9 cellular contexts compared by ENCODE assay signal in the genomic region with DNA sequence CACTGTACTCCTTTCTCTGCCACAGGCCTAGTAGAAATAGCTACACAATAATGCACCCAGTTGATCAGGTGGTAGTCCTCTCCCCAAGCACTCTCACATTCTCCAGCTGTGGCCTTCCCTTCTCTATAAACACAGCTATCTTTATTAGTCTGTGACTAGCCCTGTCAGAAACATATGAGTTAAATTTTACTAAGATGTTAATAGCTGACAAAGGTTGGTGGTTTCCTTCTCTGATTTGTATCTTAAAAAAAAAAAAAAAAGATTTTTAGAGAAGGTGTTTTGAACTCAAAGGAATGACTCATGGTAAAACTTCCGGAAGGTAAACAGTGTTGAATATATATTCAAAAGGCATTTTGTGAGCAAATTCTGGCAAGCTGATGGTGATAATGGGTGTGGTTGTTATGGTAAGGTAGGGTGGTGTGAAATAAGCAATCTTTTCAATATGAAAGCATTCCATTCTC.
A peak's percentile ranks its signal among the peaks of the same experiment; 100 is the strongest.
DNase-seq lines count a peak whose midpoint lies in the region; ATAC-seq lines count a peak whose summit lies in the region.
"Had no signal": no experiment of that assay in that cellular context is flagged by ENCODE, and none has a peak within 500 bp of the region (broad histone marks: within the 10 kb centered on the region; RNA-seq: fewer than 3 reads in every experiment).

No MANE protein-coding gene starts in this region.

- H3K27ac Mint-ChIP-seq in T-helper 1 cell treated with Interleukin-12 subunit alpha and Interleukin-12 subunit beta and Interleukin-4 antibody, amounts not matched to agents 30 μg/mL and 1 μg/mL, for 36 hours, result peak overlapping the region; percentile 92

- H4K5ac ChIP-seq in mesendoderm (ENCODE audit: low read length), result no peak overlapping the region

- peaks cover 50% of the 10 kb centered on the region for H3K4me1 Mint-ChIP-seq in T-helper 1 cell treated with Interleukin-12 subunit alpha and Interleukin-12 subunit beta and Interleukin-4 antibody, amounts not matched to agents 30 μg/mL and 1 μg/mL, for 36 hours (ENCODE audit: low read depth)

- DNase-seq in activated CD4-positive, CD25-positive, alpha-beta regulatory T cell treated with anti-CD3 and anti-CD28 coated beads, Interleukin-2, amount 50 U/mL, for 72 hours, result no peak
- peak; percentile 28 for DNase-seq in mesendoderm
- DNase-seq in KBM-7, result no peak
- no peak for DNase-seq in left ventricle myocardium superior
- no peak for DNase-seq in stimulated activated CD8-positive, alpha-beta memory T cell treated with anti-CD3 and anti-CD28 coated beads, Interleukin-4, amount 100 ng/mL, for 48 hours

- peaks cover 19% of the 10 kb centered on the region for H3K36me3 Mint-ChIP-seq in T-helper 1 cell treated with Interleukin-12 subunit alpha and Interleukin-12 subunit beta and Interleukin-4 antibody, amounts not matched to agents 30 μg/mL and 1 μg/mL, for 36 hours (ENCODE audit: low read depth)

- in situ Hi-C loops in KBM-7 (cut with MboI; ENCODE audit: low pct_unique_long_range_greater_than_20kb, low sequenced_read_pairs), result no loop called here

- H3K79me2 ChIP-seq in mesendoderm (ENCODE audit: control insufficient read depth, insufficient read depth, low read length), result no peaks in the 10 kb centered on the region
- H3K79me2 ChIP-seq: parathyroid adenoma had no signal

- H3K27me3 Mint-ChIP-seq in T-helper 1 cell treated with Interleukin-12 subunit alpha and Interleukin-12 subunit beta and Interleukin-4 antibody, amounts not matched to agents 30 μg/mL and 1 μg/mL, for 36 hours (ENCODE audit: low read depth), result no peaks in the 10 kb centered on the region

- peaks cover 13% of the 10 kb centered on the region for H3K4me1 ChIP-seq in mesendoderm (ENCODE audit: control insufficient read depth, low read depth, low read length)
- H3K4me1 ChIP-seq: parathyroid adenoma had no signal

- no peak overlapping the region for H2BK15ac ChIP-seq in mesendoderm (replicated peaks; ENCODE audit: low read depth)

- no peak overlapping the region for H2BK5ac ChIP-seq in mesendoderm (ENCODE audit: low read length)

- H3K4me2 ChIP-seq in mesendoderm (ENCODE audit: low read length), result no peak overlapping the region

- H3K27me3 ChIP-seq in mesendoderm (ENCODE audit: insufficient read depth, low read length, poor library complexity), result no peaks in the 10 kb centered on the region

- H3K56ac ChIP-seq in mesendoderm (ENCODE audit: low read length), result peak overlapping the region; percentile 8

- ATAC-seq in activated CD4-positive, CD25-positive, alpha-beta regulatory T cell treated with anti-CD3 and anti-CD28 coated beads, Interleukin-2, amount 50 U/mL, for 24 hours, result peak; percentile 84 to 86
- ATAC-seq in HG02938 (IDR thresholded peaks at IDR 0.05; ENCODE audit: unreplicated experiment) (peak; percentile 57), left ventricle myocardium superior (no peak)

- peak overlapping the region; percentile 58 for H3K4me3 Mint-ChIP-seq in T-helper 1 cell treated with Interleukin-12 subunit alpha and Interleukin-12 subunit beta and Interleukin-4 antibody, amounts not matched to agents 30 μg/mL and 1 μg/mL, for 36 hours

- H3K4ac ChIP-seq in mesendoderm (ENCODE audit: low read depth, low read length), result no peak overlapping the region

- H2AK5ac ChIP-seq in mesendoderm (ENCODE audit: low read length), result no peak overlapping the region

- peaks cover 3% of the 10 kb centered on the region for H3K9me3 Mint-ChIP-seq in T-helper 1 cell treated with Interleukin-12 subunit alpha and Interleukin-12 subunit beta and Interleukin-4 antibody, amounts not matched to agents 30 μg/mL and 1 μg/mL, for 36 hours

- H3K23ac ChIP-seq in mesendoderm (ENCODE audit: low read length), result no peak overlapping the region

- H3K36me3 ChIP-seq in mesendoderm (ENCODE audit: control insufficient read depth, insufficient read depth, low read length), result no peaks in the 10 kb centered on the region

- intact Hi-C loops in left ventricle myocardium superior (cut with micrococcal nuclease), result no loop called here

- peak overlapping the region; percentile 12 for H3K18ac ChIP-seq in mesendoderm (ENCODE audit: low read length)

- H3K27ac ChIP-seq in mesendoderm (ENCODE audit: low read depth, low read length), result peak overlapping the region; percentile 76
- H3K27ac ChIP-seq: parathyroid adenoma had no signal

- H3K79me1 ChIP-seq in mesendoderm (ENCODE audit: low read length), result no peaks in the 10 kb centered on the region

- no peak overlapping the region for H2BK120ac ChIP-seq in mesendoderm (ENCODE audit: low read depth, low read length)

- no peak overlapping the region for H3K4me3 ChIP-seq in mesendoderm (ENCODE audit: low read length)

- no peak overlapping the region for H4K8ac ChIP-seq in mesendoderm (ENCODE audit: low read depth, low read length)

- WGBS in mesendoderm (ENCODE audit: extremely low coverage, insufficient coverage, low lambda C conversion rate), result no CpG with 5 or more reads among the region's 1 CpG

- no peak overlapping the region for H3K9ac ChIP-seq in mesendoderm (ENCODE audit: low read length)
- H3K9ac ChIP-seq: parathyroid adenoma had no signal
